15 cellular contexts compared by ENCODE assay signal in the genomic region with DNA sequence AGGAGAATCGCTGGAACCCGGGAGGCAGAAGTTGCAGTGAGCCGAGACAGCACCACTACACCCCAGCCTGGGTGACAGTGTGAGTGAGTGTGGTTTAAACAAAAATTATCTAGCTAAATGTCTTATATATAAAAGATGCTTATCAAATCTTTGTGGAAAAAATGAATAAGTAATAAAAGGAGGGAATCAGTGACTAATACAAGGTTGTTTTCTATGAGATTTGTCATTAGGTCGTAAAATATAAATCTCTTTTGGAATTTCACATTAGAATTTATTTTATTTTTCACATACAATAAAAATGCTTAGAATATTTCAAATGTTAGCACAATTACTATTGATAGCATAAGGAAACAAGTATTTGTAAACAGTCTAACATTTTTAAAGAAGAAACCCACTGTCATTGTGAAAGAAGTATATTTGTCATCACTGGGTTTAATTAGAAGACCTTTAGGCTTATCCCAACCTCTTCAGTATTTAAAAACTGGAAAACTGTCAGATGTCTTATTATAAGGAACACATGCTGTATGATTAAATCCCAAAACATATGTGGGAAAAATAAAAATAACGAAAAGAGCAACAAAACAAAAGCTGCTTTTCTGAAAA.
DNase-seq lines count a peak whose midpoint lies in the region; ATAC-seq and TF ChIP-seq lines count a peak whose summit lies in the region.
"Had no signal": no experiment of that assay in that cellular context is flagged by ENCODE, and none has a peak within 500 bp of the region (broad histone marks: within the 10 kb centered on the region; RNA-seq: fewer than 3 reads in every experiment).

No MANE protein-coding gene starts in this region.

- H3K9me3 ChIP-seq in SK-N-MC (ENCODE audit: low read depth, low read length), result peaks cover 10% of the 10 kb centered on the region; the same call in 1 of the 2 replicates

- no peak for ATAC-seq in GM21619 (IDR thresholded peaks at IDR 0.05; ENCODE audit: unreplicated experiment)
- ATAC-seq: K562, Panc1 had no signal

- H3K4me3 ChIP-seq in SK-N-MC (no peak overlapping the region), foreskin fibroblast (ENCODE audit: low read depth in 1 of 2, low read length in 2 of 2) (no peak overlapping the region)
- H3K4me3 ChIP-seq: K562 had no signal

- no peak overlapping the region for H3K9ac ChIP-seq in SK-N-MC (ENCODE audit: insufficient read length)

- no peak for TF ChIP-seq CTCF in foreskin fibroblast (IDR thresholded peaks at IDR 0.05; ENCODE audit: low read depth, low read length)

- H3K36me3 ChIP-seq in SK-N-MC (ENCODE audit: insufficient read depth, low read length), result peaks cover 47% of the 10 kb centered on the region

- DNase-seq in GM04503 (ENCODE audit: low read depth) (peak; percentile 69), SK-N-MC (ENCODE audit: low read depth, low spot score) (no peak), foreskin fibroblast (peak; percentile 1 to 7), NCI-H2107 treated with DMSO at 0.1 percent for 48 hours (lab: John Stamatoyannopoulos, UW; ENCODE audit: unreplicated experiment) (no peak), globus pallidus (ENCODE audit: low spot score) (no peak)
- DNase-seq in activated CD4-positive, alpha-beta T cell treated with anti-CD3 and anti-CD28 coated beads for 48 hours, result no peak
- DNase-seq: C1 segment of cervical spinal cord, DMS153, GOT3, NCI-H82, Right ventricle myocardium superior had no signal

- peak overlapping the region; percentile 73 for H3K27ac ChIP-seq in SK-N-MC
- H3K27ac ChIP-seq: HL-60 had no signal

Comparison
In these comparisons a context has a peak if more than half of its experiments do, and no peak if none do; other contexts are left out.
1. DNase-seq: peak in GM04503 (single experiment) and foreskin fibroblast (2 of 2); none in SK-N-MC (single experiment), NCI-H2107 treated with DMSO at 0.1 percent for 48 hours (single experiment), activated CD4-positive, alpha-beta T cell treated with anti-CD3 and anti-CD28 coated beads for 48 hours (single experiment) and globus pallidus (single experiment).